25 cellular contexts compared by ENCODE assay signal in the genomic region with DNA sequence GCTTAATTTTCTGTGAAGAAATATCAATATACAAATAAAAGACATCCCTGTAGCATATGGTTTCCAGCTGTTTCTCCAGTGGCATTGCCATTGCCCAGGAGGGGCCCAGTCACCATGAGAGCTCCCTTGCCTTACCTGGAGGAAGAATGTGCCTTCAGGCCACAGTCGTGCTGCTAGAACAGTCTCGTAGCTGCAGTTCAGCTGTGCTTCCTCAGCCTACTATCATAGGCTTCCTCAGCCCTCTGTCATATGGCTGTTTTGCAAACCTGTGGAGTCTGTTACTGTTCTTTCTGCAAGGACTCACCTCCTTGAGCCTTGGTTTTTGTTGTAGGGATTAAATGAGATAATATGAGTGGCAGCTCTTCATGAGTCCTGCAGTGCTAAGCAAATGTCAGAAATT.
"Had no signal": no experiment of that assay in that cellular context is flagged by ENCODE, and none has a peak within 500 bp of the region (broad histone marks: within the 10 kb centered on the region; RNA-seq: fewer than 3 reads in every experiment).

No MANE protein-coding gene starts in this region.

- ATAC-seq: heart right ventricle; left colon; left lung; lower lobe of right lung; naive thymus-derived CD8-positive, alpha-beta T cell; sciatic nerve; stimulated activated naive B cell treated with anti-CD40 and anti-IgM and Interleukin-4, amounts not matched to agents 10 μg/mL and 1 μg/mL and 100 μg/mL, for 72 hours; stimulated activated naive CD8-positive, alpha-beta T cell treated with anti-CD3 and anti-CD28 coated beads, Interleukin-15, Interleukin-2, amounts not matched to agents 100 U/mL and 50 U/mL, for 24 hours had no signal

- H3K4me2 ChIP-seq: hepatocyte had no signal

- H3K27me3 ChIP-seq: heart right ventricle, hepatocyte, left lung, neutrophil, right atrium auricular region, stomach, testis, thyroid gland, uterus had no signal

- H3K9ac ChIP-seq: parathyroid adenoma had no signal

- H3K27ac ChIP-seq: heart right ventricle, left lung, lower lobe of right lung, neutrophil, parathyroid adenoma, right atrium auricular region, stomach, testis, thyroid gland, uterus had no signal

- H3K36me3 ChIP-seq: uterus had no signal

- H3K79me2 ChIP-seq: hepatocyte, parathyroid adenoma had no signal

- H2AFZ ChIP-seq: hepatocyte, parathyroid adenoma had no signal

- H3K4me1 ChIP-seq: lower lobe of right lung, parathyroid adenoma, uterus had no signal

- DNase-seq: heart right ventricle; kidney; left colon; left lung; lower lobe of right lung; mammary epithelial cell; mesenchymal stem cell; naive thymus-derived CD8-positive, alpha-beta T cell; occipital lobe; stimulated activated CD4-positive, alpha-beta T cell treated with anti-CD3 and anti-CD28 coated beads, Interleukin-12 subunit alpha, Interleukin-12 subunit beta, amount 100 ng/mL, for 4 hours; stimulated activated CD4-positive, alpha-beta T cell treated with anti-CD3 and anti-CD28 coated beads, Interleukin-15, amount 100 ng/mL, for 24 hours; stimulated activated CD4-positive, alpha-beta T cell treated with anti-CD3 and anti-CD28 coated beads, Interleukin-2, amount 100 ng/mL, for 24 hours; stimulated activated CD4-positive, alpha-beta T cell treated with anti-CD3 and anti-CD28 coated beads, Interleukin-4, amount 100 ng/mL, for 1 hour; stimulated activated naive B cell treated with anti-CD40 and anti-IgM and Interleukin-4, amounts not matched to agents 10 μg/mL and 1 μg/mL and 100 μg/mL, for 72 hours; stimulated activated naive CD8-positive, alpha-beta T cell treated with anti-CD3 and anti-CD28 coated beads, Interleukin-15, Interleukin-2, amounts not matched to agents 100 U/mL and 50 U/mL, for 24 hours; stomach; testis; thyroid gland; uterus had no signal

- H3K4me3 ChIP-seq: heart right ventricle, hepatocyte, left lung, lower lobe of right lung, right atrium auricular region, skin epidermis, stomach, testis, thyroid gland, uterus had no signal

- H3K9me3 ChIP-seq: heart right ventricle, left lung, lower lobe of right lung, neutrophil, right atrium auricular region, stomach, testis, thyroid gland, uterus had no signal
